1 cellular context compared by ENCODE assay signal in the genomic region with DNA sequence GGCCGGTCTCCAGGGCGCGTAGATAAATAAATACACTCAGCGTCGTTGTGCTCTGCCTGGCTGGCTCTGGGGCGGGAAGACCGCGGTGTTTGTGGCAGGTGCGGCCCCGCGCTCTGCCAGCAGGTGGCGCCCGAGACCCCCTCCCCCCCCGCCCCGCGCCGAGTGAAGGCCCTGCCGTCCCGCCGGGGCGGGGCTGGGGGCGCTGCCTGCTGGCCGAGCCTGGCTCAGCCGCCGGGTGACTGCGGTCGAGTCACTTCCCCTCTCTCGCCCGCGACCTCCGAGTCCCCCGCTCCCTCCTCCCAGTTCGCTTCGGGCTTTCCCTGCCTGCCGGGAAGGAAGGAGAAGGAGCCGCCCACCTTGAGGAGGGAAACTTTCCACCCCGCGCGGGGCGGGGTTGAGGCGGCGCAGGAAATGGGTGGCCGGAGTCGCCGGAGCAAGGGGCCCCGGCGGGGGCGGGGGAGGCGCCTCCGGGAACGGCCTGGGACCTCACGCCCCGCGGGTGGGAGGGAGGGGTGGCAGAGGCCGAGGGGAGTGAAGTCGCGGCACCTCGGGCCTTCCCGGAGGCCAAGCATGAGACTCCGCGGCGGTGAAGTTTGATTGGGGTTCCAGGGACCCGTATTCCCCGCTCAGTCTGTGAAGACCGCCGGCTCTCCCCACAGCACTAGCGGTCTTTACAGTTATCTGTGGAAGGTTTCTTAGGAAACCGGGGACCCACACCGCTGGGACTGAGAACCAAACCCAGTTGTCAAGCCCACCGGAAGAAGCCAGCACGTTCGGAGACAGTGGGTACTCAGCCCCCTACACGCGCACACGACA.
TF ChIP-seq lines count a peak whose summit lies in the region.

No MANE protein-coding gene starts in this region.

TF ChIP-seq in endothelial cell of umbilical vein, 7 proteins besides CTCF, POLR2A, EP300 and RAD21:
- TF ChIP-seq FOS (IDR thresholded peaks at IDR 0.05; ENCODE audit: borderline replicate concordance, insufficient read depth, low read length): peak; percentile 59
- TF ChIP-seq EZH2 (IDR thresholded peaks at IDR 0.05; ENCODE audit: borderline replicate concordance, low read depth, low read length, severe bottlenecking): no peak
- peak; percentile 96 for TF ChIP-seq POLR2AphosphoS5 (IDR thresholded peaks at IDR 0.05; ENCODE audit: insufficient read depth, low read depth, low read length)
- TF ChIP-seq GATA2 (IDR thresholded peaks at IDR 0.05; ENCODE audit: insufficient read depth, insufficient read length, low read depth, low read length): no peak
- no peak for TF ChIP-seq MYC (IDR thresholded peaks at IDR 0.05; ENCODE audit: low read depth, low read length)
- TF ChIP-seq MAX (IDR thresholded peaks at IDR 0.05; ENCODE audit: insufficient read depth, insufficient read length): no peak
- TF ChIP-seq JUN (IDR thresholded peaks at IDR 0.05; ENCODE audit: borderline replicate concordance, insufficient read depth, insufficient read length, low read depth): no peak
